ENCODE assay signal across 24 cellular contexts in the genomic region with DNA sequence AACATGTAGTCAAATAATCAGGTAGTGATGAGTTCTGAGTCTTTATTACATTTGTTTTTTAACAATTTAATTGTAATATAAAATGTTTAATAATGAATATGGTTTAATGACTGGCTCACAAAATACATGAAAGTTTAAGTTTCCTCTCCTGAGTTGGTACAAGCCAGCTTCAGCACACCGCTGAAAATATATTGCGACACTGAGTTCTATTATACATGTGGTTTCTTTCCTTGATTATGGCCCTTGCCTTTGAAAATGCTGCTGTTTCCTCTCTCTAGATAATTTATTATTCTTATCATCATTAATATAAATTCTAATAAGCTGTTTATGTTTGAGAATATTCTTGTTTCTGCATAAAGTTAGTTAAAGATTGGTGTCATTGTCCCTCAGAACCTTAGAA.
A peak's percentile ranks its signal among the peaks of the same experiment; 100 is the strongest.
DNase-seq lines count a peak whose midpoint lies in the region; ATAC-seq, FAIRE-seq and TF ChIP-seq lines count a peak whose summit lies in the region.
"Had no signal": no experiment of that assay in that cellular context is flagged by ENCODE, and none has a peak within 500 bp of the region (broad histone marks: within the 10 kb centered on the region; RNA-seq: fewer than 3 reads in every experiment).

No MANE protein-coding gene starts in this region.

- H3K4me3 ChIP-seq in astrocyte (ENCODE audit: insufficient read depth, low read depth, low read length) = no peak overlapping the region
- H3K4me3 ChIP-seq: BLaER1 treated with 17β-estradiol and CSF1 and Interleukin-3, amounts not matched to agents 10 nM and 100 nM; GM12878; GM23338; HAP-1 had no signal

- peaks cover 11% of the 10 kb centered on the region for H3K4me1 Mint-ChIP-seq in astrocyte (ENCODE audit: low read depth, unreplicated experiment)
- H3K4me1 Mint-ChIP-seq: CD4-positive, alpha-beta memory T cell; GM23338 had no signal

- no peaks in the 10 kb centered on the region for H4K20me1 ChIP-seq in astrocyte (ENCODE audit: insufficient read depth, low read length)
- H4K20me1 ChIP-seq: BLaER1 treated with 17β-estradiol and CSF1 and Interleukin-3, amounts not matched to agents 10 nM and 100 nM had no signal

- H3K9ac ChIP-seq in astrocyte (ENCODE audit: low read length) = no peak overlapping the region
- H3K9ac ChIP-seq: BLaER1 treated with 17β-estradiol and CSF1 and Interleukin-3, amounts not matched to agents 10 nM and 100 nM had no signal

- no peaks in the 10 kb centered on the region for H3K36me3 Mint-ChIP-seq in astrocyte (ENCODE audit: low read depth, unreplicated experiment)
- H3K36me3 Mint-ChIP-seq: CD4-positive, alpha-beta memory T cell had no signal

- ATAC-seq in GM18502 (IDR thresholded peaks at IDR 0.05; ENCODE audit: poor library complexity, unreplicated experiment) = no peak
- ATAC-seq: GM12878, GM23338, Panc1, SK-N-SH treated with all-trans-retinoic acid at 6 μM for 48 hours had no signal

- FAIRE-seq in astrocyte (lab: Jason Lieb, UNC) = no peak
- FAIRE-seq: GM12878 had no signal

- H3K27ac Mint-ChIP-seq in astrocyte (ENCODE audit: unreplicated experiment) = no peak overlapping the region
- H3K27ac Mint-ChIP-seq: CD4-positive, alpha-beta memory T cell; GM23338 had no signal

- no peaks in the 10 kb centered on the region for H3K27me3 ChIP-seq in astrocyte (ENCODE audit: insufficient read depth, low read length)
- H3K27me3 ChIP-seq: BLaER1 treated with 17β-estradiol and CSF1 and Interleukin-3, amounts not matched to agents 10 nM and 100 nM had no signal

- DNase-seq in astrocyte (ENCODE audit: low read depth) (no peak), fibroblast of gingiva (ENCODE audit: low read depth) (peak; percentile 8), iris pigment epithelial cell (ENCODE audit: low read depth) (peak; percentile 39), NCI-H1436 (lab: John Stamatoyannopoulos, UW) (no peak), AG08396 (ENCODE audit: low spot score) (no peak), cerebellum (ENCODE audit: low spot score) (no peak)
- DNase-seq: ACHN; Caco-2; CD4-positive, alpha-beta memory T cell; DMS 273 treated with DMSO at 0.1 percent for 48 hours; DND-41; KG1; NCI-H1092; NCI-H146; NCI-H2029; NCI-H510A treated with DMSO at 0.1 percent for 48 hours; NCI-H748 treated with DMSO at 0.1 percent for 48 hours had no signal

- no peak overlapping the region for H3K4me3 Mint-ChIP-seq in astrocyte (ENCODE audit: unreplicated experiment)
- H3K4me3 Mint-ChIP-seq: CD4-positive, alpha-beta memory T cell; GM23338 had no signal

- no peaks in the 10 kb centered on the region for H3K27me3 Mint-ChIP-seq in astrocyte (ENCODE audit: low read depth, unreplicated experiment)

- TF ChIP-seq CTCF in astrocyte (IDR thresholded peaks at IDR 0.05; ENCODE audit: insufficient read depth, low read depth, low read length) = no peak

- no peak overlapping the region for H2AFZ ChIP-seq in astrocyte (ENCODE audit: low read depth, low read length)
- H2AFZ ChIP-seq: GM23338 had no signal

- no peaks in the 10 kb centered on the region for H3K36me3 ChIP-seq in astrocyte (ENCODE audit: insufficient read depth, low read length)
- H3K36me3 ChIP-seq: BLaER1 treated with 17β-estradiol and CSF1 and Interleukin-3, amounts not matched to agents 10 nM and 100 nM; HAP-1 had no signal

- H3K4me1 ChIP-seq in astrocyte (ENCODE audit: insufficient read depth, low read length) = peaks cover 3% of the 10 kb centered on the region
- H3K4me1 ChIP-seq: HAP-1 had no signal

- H3K9me3 ChIP-seq in astrocyte (ENCODE audit: insufficient read depth, low read depth, low read length) = no peaks in the 10 kb centered on the region
- H3K9me3 ChIP-seq: Caco-2, HAP-1 had no signal

- no peaks in the 10 kb centered on the region for H3K79me2 ChIP-seq in astrocyte (ENCODE audit: insufficient read depth, low read length)

- no peak overlapping the region for H3K27ac ChIP-seq in astrocyte (ENCODE audit: low read depth, low read length)
- H3K27ac ChIP-seq: BLaER1 treated with 17β-estradiol and CSF1 and Interleukin-3, amounts not matched to agents 10 nM and 100 nM had no signal

- H3K9me3 Mint-ChIP-seq in astrocyte (ENCODE audit: unreplicated experiment) = no peaks in the 10 kb centered on the region
- H3K9me3 Mint-ChIP-seq: CD4-positive, alpha-beta memory T cell; GM23338 had no signal

- H3K4me2 ChIP-seq in astrocyte (ENCODE audit: low read length) = peak overlapping the region; percentile 11
- H3K4me2 ChIP-seq: GM23338 had no signal

Comparison
In these comparisons a context has a peak if more than half of its experiments do, and no peak if none do; other contexts are left out.
1. DNase-seq: peak in fibroblast of gingiva (single experiment) and iris pigment epithelial cell (single experiment); none in astrocyte (single experiment), NCI-H1436 (single experiment), AG08396 (single experiment) and cerebellum (single experiment).